Comparison of ENCODE assay signal across 8 cellular contexts in the genomic region with DNA sequence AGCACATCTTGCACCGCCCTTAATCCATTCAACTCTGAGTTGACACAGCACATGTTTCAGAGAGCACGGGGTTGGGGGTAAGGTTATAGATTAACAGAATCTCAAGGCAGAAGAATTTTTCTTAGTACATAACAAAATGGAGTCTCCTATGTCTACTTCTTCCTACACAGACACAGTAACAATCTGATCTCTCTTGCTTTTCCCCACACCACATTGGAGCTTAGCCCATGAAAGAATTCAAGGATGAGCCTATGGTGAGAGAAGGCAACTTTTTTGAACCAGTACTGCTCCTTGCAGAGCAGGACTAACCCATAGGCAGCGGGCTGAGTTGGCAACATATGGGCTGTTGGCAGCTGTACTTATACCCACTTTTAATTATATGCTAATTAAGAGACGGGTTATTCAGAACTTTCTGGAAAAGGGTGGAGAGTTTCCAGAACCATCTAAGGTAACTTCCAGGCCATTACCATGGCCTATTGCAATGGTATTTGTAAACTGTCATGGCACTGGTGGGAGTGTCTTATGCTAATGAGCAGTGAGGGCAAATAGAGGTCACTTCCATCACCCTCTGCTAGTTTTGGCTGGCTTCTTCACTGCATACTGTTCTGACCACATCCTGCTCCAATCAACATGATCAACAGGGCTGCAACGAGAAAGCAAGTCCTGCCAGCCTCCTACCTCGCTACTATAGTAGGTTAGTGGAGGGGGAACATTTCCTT. TPM values are rescaled to one million over a fixed set of nuclear protein-coding genes. Genes with fewer than 3 reads are reported as not detected.
DNase-seq lines count a peak whose midpoint lies in the region; ATAC-seq and TF ChIP-seq lines count a peak whose summit lies in the region.
"Not testable (repeated sequence)": the region's sequence is repeated elsewhere in the genome, so short reads cannot be mapped to it uniquely, and the experiment has no call there.

No MANE protein-coding gene starts in this region.

- peak; percentile 87 for DNase-seq in activated CD8-positive, alpha-beta memory T cell treated with anti-CD3 and anti-CD28 coated beads, Interleukin-2, amount 10 ng/mL, durations not matched to agents 7 days and 5 days
- DNase-seq in effector CD4-positive, alpha-beta T cell = peak; percentile 58
- DNase-seq in left lung = not testable (repeated sequence)
- peak in 1 of 49 donors; percentile 24 for DNase-seq in substantia nigra (lab: John Stamatoyannopoulos, UW)

- CTCF ChIA-PET in activated CD8-positive, alpha-beta memory T cell treated with anti-CD3 and anti-CD28 coated beads, Interleukin-2, amount 10 ng/mL, durations not matched to agents 7 days and 5 days (lab: Charles Lee) = interaction anchor here (0.9 to 1.3 kb wide), 2 partner anchors 23 to 108 kb away, joined by 3 to 4 read pairs; no protein-coding TSS in a partner anchor

- peak overlapping the region; percentile 51 for H3K4me3 Mint-ChIP-seq in activated CD8-positive, alpha-beta memory T cell treated with anti-CD3 and anti-CD28 coated beads, Interleukin-2, amount 10 ng/mL, durations not matched to agents 7 days and 5 days

- peak overlapping the region; percentile 70 to 73 for H3K27ac ChIP-seq in left lung
- H3K27ac ChIP-seq in substantia nigra (ENCODE audit: low read depth, low read length, poor library complexity, severe bottlenecking) = peak overlapping the region; percentile 54

- not testable (repeated sequence) for H3K27me3 ChIP-seq in left lung

- not testable (repeated sequence) for H3K36me3 Mint-ChIP-seq in activated CD8-positive, alpha-beta memory T cell treated with anti-CD3 and anti-CD28 coated beads, Interleukin-2, amount 10 ng/mL, durations not matched to agents 7 days and 5 days

- peak overlapping the region; percentile 59 for H3K27ac Mint-ChIP-seq in activated CD8-positive, alpha-beta memory T cell treated with anti-CD3 and anti-CD28 coated beads, Interleukin-2, amount 10 ng/mL, durations not matched to agents 7 days and 5 days

- H3K9ac ChIP-seq in ES-I3 (ENCODE audit: low read depth, low read length) = peak overlapping the region; percentile 11

- H3K4me1 ChIP-seq in ES-I3 (ENCODE audit: insufficient read depth, low read length) = peaks cover 46% of the 10 kb centered on the region
- H3K4me1 ChIP-seq in left lung = peaks cover 4 to 32% of the 10 kb centered on the region in 2 donors

- not testable (repeated sequence) for H3K9me3 ChIP-seq in ES-I3 (ENCODE audit: control insufficient read depth, insufficient read depth, low read length); left lung

- H3K9me3 Mint-ChIP-seq in activated CD8-positive, alpha-beta memory T cell treated with anti-CD3 and anti-CD28 coated beads, Interleukin-2, amount 10 ng/mL, durations not matched to agents 7 days and 5 days (ENCODE audit: low read depth) = not testable (repeated sequence)

- H3K27me3 Mint-ChIP-seq in activated CD8-positive, alpha-beta memory T cell treated with anti-CD3 and anti-CD28 coated beads, Interleukin-2, amount 10 ng/mL, durations not matched to agents 7 days and 5 days = not testable (repeated sequence)

- peak; percentile 66 for ATAC-seq in GM21526 (IDR thresholded peaks at IDR 0.05; ENCODE audit: low FRiP score, unreplicated experiment)
- peak; percentile 90 for ATAC-seq in HG03460 (IDR thresholded peaks at IDR 0.05; ENCODE audit: unreplicated experiment)
- ATAC-seq in activated CD8-positive, alpha-beta memory T cell treated with anti-CD3 and anti-CD28 coated beads, Interleukin-2, amount 10 ng/mL, durations not matched to agents 7 days and 5 days = peak; percentile 84
- peak; percentile 88 for ATAC-seq in left lung

- H3K4me1 Mint-ChIP-seq in activated CD8-positive, alpha-beta memory T cell treated with anti-CD3 and anti-CD28 coated beads, Interleukin-2, amount 10 ng/mL, durations not matched to agents 7 days and 5 days = peaks cover 54% of the 10 kb centered on the region

- not testable (repeated sequence) for TF ChIP-seq CTCF in left lung (IDR thresholded peaks at IDR 0.05)

- intact Hi-C loops in left lung (cut with DNase I) = not testable (repeated sequence)

- H3K4me3 ChIP-seq in left lung = not testable (repeated sequence)

- not testable (repeated sequence) for H3K36me3 ChIP-seq in ES-I3 (ENCODE audit: insufficient read depth, low read length); left lung

TF ChIP-seq in PFSK-1, 5 proteins besides CTCF, POLR2A, EP300 and RAD21:
- 0 out of 2 replicates have a peak, but pooled peaks have one; percentile 22 for TF ChIP-seq SIN3A (IDR thresholded peaks at IDR 0.05; ENCODE audit: borderline replicate concordance, insufficient read depth, low read length)

RNA-seq across cellular contexts. Expression of a gene that starts 5.4 kb away (rescaled TPM):
- not detected for polyA plus RNA-seq in PFSK-1 (2012; ENCODE audit: insufficient read length, low read depth)
- total RNA-seq in activated CD8-positive, alpha-beta memory T cell treated with anti-CD3 and anti-CD28 coated beads, Interleukin-2, amount 10 ng/mL, durations not matched to agents 7 days and 5 days = 100 to 1,000 TPM in 1 of 2 experiments, 10 to 100 TPM in 1; 85.3 to 128 TPM
- 100 to 1,000 TPM; 105 to 217 TPM for total RNA-seq in left lung

RNA-seq across cellular contexts. Expression of a gene that starts 25.3 kb away (rescaled TPM):
- not detected for polyA plus RNA-seq in PFSK-1 (2012; ENCODE audit: insufficient read length, low read depth)
- total RNA-seq in activated CD8-positive, alpha-beta memory T cell treated with anti-CD3 and anti-CD28 coated beads, Interleukin-2, amount 10 ng/mL, durations not matched to agents 7 days and 5 days = under 1 TPM; 0.23 to 0.29 TPM
- under 1 TPM; 0.20 to 0.86 TPM for total RNA-seq in left lung

RNA-seq across cellular contexts. Expression of a gene that starts 31.9 kb away (rescaled TPM):
- not detected for polyA plus RNA-seq in PFSK-1 (2012; ENCODE audit: insufficient read length, low read depth)
- total RNA-seq in activated CD8-positive, alpha-beta memory T cell treated with anti-CD3 and anti-CD28 coated beads, Interleukin-2, amount 10 ng/mL, durations not matched to agents 7 days and 5 days = 1 to 10 TPM in 1 of 2 experiments, under 1 TPM in 1; 0.73 to 1.3 TPM
- 1 to 10 TPM; 5.0 to 6.0 TPM for total RNA-seq in left lung

RNA-seq across cellular contexts. Expression of a gene that starts 40.3 kb away (rescaled TPM):
- not detected for polyA plus RNA-seq in PFSK-1 (2012; ENCODE audit: insufficient read length, low read depth)
- under 1 TPM; 0.19 to 0.26 TPM for total RNA-seq in activated CD8-positive, alpha-beta memory T cell treated with anti-CD3 and anti-CD28 coated beads, Interleukin-2, amount 10 ng/mL, durations not matched to agents 7 days and 5 days
- total RNA-seq in left lung = 1 to 10 TPM; 1.8 to 4.6 TPM
